In the genomic region with DNA sequence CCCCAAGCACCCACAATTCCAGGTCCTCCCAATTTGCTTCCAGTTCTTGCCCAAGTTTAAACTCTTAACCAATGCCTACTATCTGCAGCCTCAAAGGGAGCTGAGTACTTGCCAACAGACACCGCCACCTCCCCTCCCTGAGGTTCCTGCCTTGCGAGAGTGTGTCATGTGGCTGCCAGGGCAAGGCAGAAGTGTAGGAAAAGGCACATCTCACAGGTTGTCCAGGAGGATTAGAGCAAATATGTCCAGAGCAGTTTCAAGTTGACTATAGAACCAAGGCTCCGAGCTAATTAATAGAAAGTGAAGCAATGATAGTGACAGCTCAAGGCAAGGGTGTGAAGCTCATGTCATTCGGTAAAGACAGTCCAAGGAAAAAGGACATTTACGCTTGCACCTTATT, we compare ENCODE assay signal across 10 cellular contexts.
"Had no signal": no experiment of that assay in that cellular context is flagged by ENCODE, and none has a peak within 500 bp of the region (broad histone marks: within the 10 kb centered on the region; RNA-seq: fewer than 3 reads in every experiment).

No MANE protein-coding gene starts in this region.

- H3K4me3 Mint-ChIP-seq: activated CD4-positive, alpha-beta T cell treated with anti-CD3 and anti-CD28 coated beads for 36 hours; activated naive CD8-positive, alpha-beta T cell; memory B cell; nephron; stimulated activated naive CD8-positive, alpha-beta T cell treated with anti-CD3 and anti-CD28 coated beads, Interleukin-15, Interleukin-2, amounts not matched to agents 100 ng/mL and 50 ng/mL, for 24 hours had no signal

- ATAC-seq: activated CD4-positive, alpha-beta T cell treated with anti-CD3 and anti-CD28 coated beads for 36 hours had no signal

- DNase-seq: activated CD4-positive, alpha-beta T cell treated with anti-CD3 and anti-CD28 coated beads for 36 hours; activated effector memory CD4-positive, alpha-beta T cell treated with anti-CD3 and anti-CD28 coated beads, Interleukin-2, amount 50 U/mL, for 16 hours; activated T-cell treated with anti-CD3 and anti-CD28 coated beads, Interleukin-2, amount 50 U/mL, for 1 hour; anterior cingulate cortex; stimulated activated CD4-positive, alpha-beta T cell treated with anti-CD3 and anti-CD28 coated beads, Interleukin-2, amount 100 ng/mL, for 48 hours; T1000 had no signal

- H3K27ac Mint-ChIP-seq: activated CD4-positive, alpha-beta T cell treated with anti-CD3 and anti-CD28 coated beads for 36 hours; memory B cell; nephron; stimulated activated naive CD8-positive, alpha-beta T cell treated with anti-CD3 and anti-CD28 coated beads, Interleukin-15, Interleukin-2, amounts not matched to agents 100 ng/mL and 50 ng/mL, for 24 hours had no signal

- H3K27me3 Mint-ChIP-seq: activated CD4-positive, alpha-beta T cell treated with anti-CD3 and anti-CD28 coated beads for 36 hours; activated naive CD8-positive, alpha-beta T cell; memory B cell; stimulated activated naive CD8-positive, alpha-beta T cell treated with anti-CD3 and anti-CD28 coated beads, Interleukin-15, Interleukin-2, amounts not matched to agents 100 ng/mL and 50 ng/mL, for 24 hours had no signal

- H3K9me3 Mint-ChIP-seq: nephron; stimulated activated naive CD8-positive, alpha-beta T cell treated with anti-CD3 and anti-CD28 coated beads, Interleukin-15, Interleukin-2, amounts not matched to agents 100 ng/mL and 50 ng/mL, for 24 hours had no signal

- H3K4me1 Mint-ChIP-seq: nephron had no signal
